In the genomic region with DNA sequence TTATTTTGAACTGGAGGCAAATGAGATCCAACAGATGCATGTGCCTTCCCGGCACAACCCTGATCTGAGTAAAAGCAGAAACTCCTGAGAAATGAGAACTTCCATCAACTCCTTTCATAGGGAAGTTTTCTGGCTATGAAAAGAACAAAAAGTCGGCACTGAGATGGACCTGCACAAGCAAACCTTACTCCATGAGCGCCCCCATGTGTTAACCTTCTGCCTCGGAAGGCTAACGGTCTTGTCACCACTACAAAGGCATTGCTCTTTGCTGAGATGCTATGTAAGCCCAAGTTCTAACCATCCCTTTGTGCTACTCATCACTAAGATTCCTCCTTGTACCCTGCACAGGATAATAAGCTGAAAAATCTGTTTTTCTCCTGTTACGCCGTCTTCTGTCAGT, we compare ENCODE assay signal across 1 cellular context.
A peak's percentile ranks its signal among the peaks of the same experiment; 100 is the strongest.
TF ChIP-seq lines count a peak whose summit lies in the region.

No MANE protein-coding gene starts in this region.

TF ChIP-seq in K562, 482 proteins besides CTCF, POLR2A, EP300 and RAD21:
- peak; percentile 41; the same call in 1 of the 2 replicates for TF ChIP-seq SMC3 (conservative IDR thresholded peaks at IDR 0.05; ENCODE audit: insufficient read depth, low read depth, low read length)
- no peak for TF ChIP-seq SRSF7 (optimal IDR thresholded peaks at IDR 0.05; ENCODE audit: low read depth, low read length)
